1 cellular context compared by ENCODE assay signal in the genomic region with DNA sequence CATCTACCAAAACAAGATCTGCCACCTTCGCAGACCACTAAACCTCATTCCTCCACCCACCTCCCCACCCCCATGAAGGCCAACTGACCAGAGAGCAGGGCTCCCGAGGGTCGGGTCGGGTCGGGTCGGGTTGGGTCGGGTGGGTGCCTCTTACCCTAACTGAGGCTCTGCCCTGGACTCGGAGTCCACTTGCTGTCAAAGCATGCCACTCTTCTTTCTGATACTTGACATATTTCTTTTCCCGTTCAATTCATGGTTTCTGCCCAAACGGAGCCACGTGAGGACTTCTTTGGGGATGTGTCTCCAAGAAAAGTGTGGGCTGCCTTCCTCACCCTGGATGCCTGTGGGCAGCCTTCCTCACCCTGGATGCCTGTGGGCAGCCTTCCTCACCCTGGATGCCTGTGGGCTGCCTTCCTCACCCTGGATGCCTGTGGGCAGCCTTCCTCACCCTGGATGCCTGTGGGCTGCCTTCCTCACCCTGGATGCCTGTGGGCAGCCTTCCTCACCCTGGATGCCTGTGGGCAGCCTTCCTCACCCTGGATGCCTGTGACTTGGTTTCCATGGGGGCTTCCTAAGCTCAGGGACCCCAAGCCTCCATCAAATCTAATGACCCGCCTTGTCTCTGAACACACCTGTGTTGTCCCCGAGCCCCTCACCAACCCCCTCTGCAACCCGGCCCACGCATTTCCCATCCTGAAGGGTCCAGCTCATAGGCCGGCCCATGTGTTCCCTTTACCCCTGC.
TF ChIP-seq lines count a peak whose summit lies in the region.

No MANE protein-coding gene starts in this region.

TF ChIP-seq in HepG2, 621 proteins besides CTCF, POLR2A, EP300 and RAD21:
- TF ChIP-seq HNRNPL (IDR thresholded peaks at IDR 0.05; ENCODE audit: low read depth, low read length), result 0 out of 2 replicates have a peak, but pooled peaks have one; percentile 20
